Comparison of ENCODE assay signal across 1 cellular context in genomic region chr12:6335451-6336078, GRCh38.
TF ChIP-seq lines count a peak whose summit lies in the region.

No MANE protein-coding gene starts in this region.

TF ChIP-seq in H1, 55 proteins besides CTCF, POLR2A, EP300 and RAD21:
- TF ChIP-seq CBX8 (IDR thresholded peaks at IDR 0.05; ENCODE audit: borderline replicate concordance, low read depth, low read length) (no peak), ATF3 (IDR thresholded peaks at IDR 0.05; ENCODE audit: insufficient read depth, low read depth, low read length) (0 out of 2 replicates have a peak, but pooled peaks have one; percentile 0), RNF2 (IDR thresholded peaks at IDR 0.05; ENCODE audit: borderline replicate concordance, low read depth, low read length, missing control alignments, poor library complexity, severe bottlenecking) (no peak), POU5F1 (IDR thresholded peaks at IDR 0.05; ENCODE audit: low read depth, low read length) (no peak), USF2 (IDR thresholded peaks at IDR 0.05; ENCODE audit: low read length) (no peak), CTBP2 (IDR thresholded peaks at IDR 0.05; ENCODE audit: borderline replicate concordance, insufficient read depth, insufficient read length, low read length) (no peak), SP4 (IDR thresholded peaks at IDR 0.05; ENCODE audit: low read length) (no peak), SIN3A (conservative IDR thresholded peaks at IDR 0.05 in 1 of 2, IDR thresholded peaks at IDR 0.05 in 1 of 2; ENCODE audit: low read depth in 1 of 2, low read length in 2 of 2) (peak in 1 of 2 experiments; percentile 39; a peak in 1 of 4 replicates), CBX5 (IDR thresholded peaks at IDR 0.05; ENCODE audit: low read depth, low read length) (no peak), JUN (IDR thresholded peaks at IDR 0.05; ENCODE audit: low read depth, low read length) (no peak), SRF (IDR thresholded peaks at IDR 0.05; ENCODE audit: low read depth, low read length) (no peak), EGR1 (IDR thresholded peaks at IDR 0.05; ENCODE audit: borderline replicate concordance, low read depth, low read length) (0 out of 2 replicates have a peak, but pooled peaks have one; percentile 11), TBP (IDR thresholded peaks at IDR 0.05; ENCODE audit: low read depth, low read length) (no peak), TCF12 (IDR thresholded peaks at IDR 0.05; ENCODE audit: low read depth, low read length) (no peak)
